Comparison of ENCODE assay signal across 3 cellular contexts in the genomic region with DNA sequence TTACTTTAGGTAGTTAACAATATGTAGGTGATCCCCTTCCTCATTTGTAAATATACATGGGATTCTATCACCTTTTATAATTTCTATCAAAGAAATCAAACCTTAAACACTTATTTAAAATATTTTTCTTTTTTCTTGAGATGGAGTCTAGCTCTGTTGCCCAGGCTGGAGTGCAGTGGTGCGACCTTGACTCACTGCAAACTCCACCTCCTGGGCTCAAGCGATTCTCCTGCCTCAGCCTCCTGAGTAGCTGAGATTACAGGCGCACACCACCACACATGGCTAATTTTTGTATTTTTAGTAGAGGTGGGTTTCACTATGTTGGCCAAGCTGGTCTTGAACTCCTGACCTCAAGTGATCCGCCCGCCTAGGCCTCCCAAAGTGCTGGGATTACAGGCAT.
TF ChIP-seq lines count a peak whose summit lies in the region.

No MANE protein-coding gene starts in this region.

TF ChIP-seq in HEK293, 187 proteins besides CTCF, POLR2A, EP300 and RAD21:
- peak; percentile 84 for TF ChIP-seq ZNF121 (tag by site-specific recombination; IDR thresholded peaks at IDR 0.05)

TF ChIP-seq in K562, 482 proteins besides CTCF, POLR2A, EP300 and RAD21:
- peak; percentile 71 for TF ChIP-seq ZNF121 (CRISPR knock-in tag; conservative IDR thresholded peaks at IDR 0.05)

TF ChIP-seq in HepG2, 621 proteins besides CTCF, POLR2A, EP300 and RAD21:
- peak; percentile 75 for TF ChIP-seq ZNF121 (CRISPR knock-in tag; IDR thresholded peaks at IDR 0.05)
